ENCODE assay signal across 9 cellular contexts in the genomic region with DNA sequence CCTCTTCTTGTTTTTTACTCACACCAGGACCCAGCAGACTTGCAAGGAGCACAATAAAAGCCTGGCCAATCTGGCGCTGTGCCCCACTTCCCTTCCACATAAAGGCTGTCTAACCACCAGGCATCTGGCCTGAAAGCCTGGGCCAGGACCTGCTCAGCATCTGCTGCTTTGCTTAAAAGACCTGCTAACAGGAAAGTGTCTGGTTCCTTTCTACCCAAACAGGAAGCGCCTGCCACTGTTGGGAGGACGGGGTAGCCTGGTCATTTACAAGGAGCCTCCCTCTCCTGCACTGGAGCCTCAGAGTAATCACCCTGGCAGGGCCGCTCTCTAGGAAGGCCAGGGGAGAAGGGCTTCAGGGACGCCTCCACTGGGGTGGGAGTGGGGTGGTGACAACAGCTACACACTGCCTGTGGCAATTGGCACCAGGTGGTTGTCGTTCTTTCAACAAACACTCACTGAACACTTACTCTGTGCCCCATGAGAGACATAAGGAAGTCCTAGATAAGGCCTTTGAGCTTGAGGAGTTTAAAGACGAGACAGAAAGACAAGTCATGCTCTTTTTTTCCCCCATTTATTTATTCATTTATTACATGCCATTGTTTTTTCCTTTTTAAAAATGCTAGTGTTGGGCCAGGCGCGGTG. TPM values are rescaled to one million over a fixed set of nuclear protein-coding genes. Genes with fewer than 3 reads are reported as not detected.
DNase-seq lines count a peak whose midpoint lies in the region; ATAC-seq and TF ChIP-seq lines count a peak whose summit lies in the region.
"Had no signal": no experiment of that assay in that cellular context is flagged by ENCODE, and none has a peak within 500 bp of the region (broad histone marks: within the 10 kb centered on the region; RNA-seq: fewer than 3 reads in every experiment).

No MANE protein-coding gene starts in this region.

- H3K27ac Mint-ChIP-seq in endothelial cell (ENCODE audit: unreplicated experiment), result peak overlapping the region; percentile 97
- H3K27ac Mint-ChIP-seq in naive thymus-derived CD8-positive, alpha-beta T cell, result peak overlapping the region; percentile 41 to 95 (median 90)

- H3K4me3 Mint-ChIP-seq in endothelial cell (ENCODE audit: unreplicated experiment), result no peak overlapping the region
- H3K4me3 Mint-ChIP-seq in naive thymus-derived CD8-positive, alpha-beta T cell, result peak overlapping the region; percentile 55 to 78 (median 68)

- POLR2A ChIA-PET in naive thymus-derived CD8-positive, alpha-beta T cell (lab: Charles Lee), result interaction anchor here (1.2 to 1.4 kb wide), 2 partner anchors 35 to 37 kb away, joined by 3 to 10 read pairs; no protein-coding TSS in a partner anchor

- peaks cover 45% of the 10 kb centered on the region for H3K4me1 Mint-ChIP-seq in endothelial cell (ENCODE audit: unreplicated experiment)
- H3K4me1 Mint-ChIP-seq in naive thymus-derived CD8-positive, alpha-beta T cell, result peaks cover 19 to 46% (median 39%) of the 10 kb centered on the region in 4 donors

- H3K9me3 Mint-ChIP-seq in endothelial cell (ENCODE audit: unreplicated experiment), result no peaks in the 10 kb centered on the region
- H3K9me3 Mint-ChIP-seq in naive thymus-derived CD8-positive, alpha-beta T cell, result no peaks in the 10 kb centered on the region

- H3K36me3 Mint-ChIP-seq in endothelial cell (ENCODE audit: low read depth, unreplicated experiment), result no peaks in the 10 kb centered on the region
- H3K36me3 Mint-ChIP-seq in naive thymus-derived CD8-positive, alpha-beta T cell, result no peaks in the 10 kb centered on the region

- ATAC-seq in naive thymus-derived CD8-positive, alpha-beta T cell, result peak; percentile 43 to 51
- ATAC-seq in HG03520 (IDR thresholded peaks at IDR 0.05; ENCODE audit: unreplicated experiment), result no peak

- TF ChIP-seq CTCF in endothelial cell (IDR thresholded peaks at IDR 0.05; ENCODE audit: unreplicated experiment), result no peak

- peaks cover 4% of the 10 kb centered on the region for H3K27me3 Mint-ChIP-seq in endothelial cell (ENCODE audit: unreplicated experiment)
- peaks cover 0 to 6% (median 0%) of the 10 kb centered on the region in 5 donors for H3K27me3 Mint-ChIP-seq in naive thymus-derived CD8-positive, alpha-beta T cell

- DNase-seq in DMS 273 treated with DMSO at 0.1 percent for 48 hours (lab: John Stamatoyannopoulos, UW), result peak; percentile 97
- DNase-seq in NCI-H2171 treated with DMSO at 0.1 percent for 48 hours (lab: John Stamatoyannopoulos, UW), result peak; percentile 71
- DNase-seq in endothelial cell (ENCODE audit: low spot score), result peak; percentile 68
- DNase-seq in naive thymus-derived CD8-positive, alpha-beta T cell, result peak in 4 of 10 donors; percentile 7 to 33 (median 24)
- no peak for DNase-seq in NCI-H2227 treated with DMSO at 0.1 percent for 48 hours (lab: John Stamatoyannopoulos, UW)
- DNase-seq in NOMO-1 treated with DMSO at 0.1 percent for 48 hours (lab: John Stamatoyannopoulos, UW; ENCODE audit: unreplicated experiment), result no peak
- DNase-seq in HuH-7 (ENCODE audit: low spot score), result no peak

RNA-seq across cellular contexts. Expression of a gene that starts 6.3 kb away (rescaled TPM):
- total RNA-seq in endothelial cell (ENCODE audit: unreplicated experiment), result 10.6 TPM
- 10 to 100 TPM; 15.0 to 15.2 TPM for total RNA-seq in naive thymus-derived CD8-positive, alpha-beta T cell
- polyA plus RNA-seq in naive thymus-derived CD8-positive, alpha-beta T cell, result 10 to 100 TPM; 10.0 to 30.1 (median 13.4) TPM

RNA-seq across cellular contexts. Expression of a gene that starts 7.6 kb away (rescaled TPM):
- 188 TPM for total RNA-seq in endothelial cell (ENCODE audit: unreplicated experiment)
- 100 to 1,000 TPM; 271 TPM for total RNA-seq in naive thymus-derived CD8-positive, alpha-beta T cell
- polyA plus RNA-seq in naive thymus-derived CD8-positive, alpha-beta T cell, result 10 to 100 TPM; 15.0 to 20.2 (median 19.9) TPM

RNA-seq across cellular contexts. Expression of a gene that starts 41.0 kb away (rescaled TPM):
- total RNA-seq in endothelial cell (ENCODE audit: unreplicated experiment), result 0.90 TPM
- under 1 TPM in 1 of 2 experiments, not detected in 1; 0.38 TPM for total RNA-seq in naive thymus-derived CD8-positive, alpha-beta T cell
- polyA plus RNA-seq in naive thymus-derived CD8-positive, alpha-beta T cell, result 1 to 10 TPM in 1 of 3 donors, under 1 TPM in 2; 0.20 to 2.1 (median 0.67) TPM
- total RNA-seq: ovary had no signal
- polyA plus RNA-seq: ovary had no signal

RNA-seq across cellular contexts. Expression of a gene that starts 48.7 kb away (rescaled TPM):
- total RNA-seq in endothelial cell (ENCODE audit: unreplicated experiment), result 0.10 TPM
- total RNA-seq in naive thymus-derived CD8-positive, alpha-beta T cell, result under 1 TPM; 0.33 to 0.36 TPM
- not detected for polyA plus RNA-seq in naive thymus-derived CD8-positive, alpha-beta T cell

Comparison
In these comparisons a context has a peak if more than half of its experiments do, and no peak if none do; other contexts are left out.
1. DNase-seq: peak in DMS 273 treated with DMSO at 0.1 percent for 48 hours (single experiment), NCI-H2171 treated with DMSO at 0.1 percent for 48 hours (single experiment) and endothelial cell (single experiment); none in NCI-H2227 treated with DMSO at 0.1 percent for 48 hours (single experiment), NOMO-1 treated with DMSO at 0.1 percent for 48 hours (single experiment) and HuH-7 (single experiment).